In genomic region chr10:99451981-99452380, GRCh38 we compare ENCODE assay signal across 19 cellular contexts. TPM values are rescaled to one million over a fixed set of nuclear protein-coding genes. Genes with fewer than 3 reads are reported as not detected.
DNase-seq lines count a peak whose midpoint lies in the region; ATAC-seq and TF ChIP-seq lines count a peak whose summit lies in the region.
"Had no signal": no experiment of that assay in that cellular context is flagged by ENCODE, and none has a peak within 500 bp of the region (broad histone marks: within the 10 kb centered on the region; RNA-seq: fewer than 3 reads in every experiment).

No MANE protein-coding gene starts in this region.

- intact Hi-C loops in colonic mucosa (cut with DNase I), result no loop called here

- no peak overlapping the region for H4K8ac ChIP-seq in H9 (replicated peaks; ENCODE audit: insufficient read length, low read depth, low read length)

- peaks cover 12% of the 10 kb centered on the region for H3F3A ChIP-seq in neural progenitor cell (ENCODE audit: low read depth)

- TF ChIP-seq CTCF in H9 (conservative IDR thresholded peaks at IDR 0.05) (no peak), colonic mucosa (IDR thresholded peaks at IDR 0.05) (no peak), neural progenitor cell (IDR thresholded peaks at IDR 0.05) (no peak)

- no peak overlapping the region; a peak in 1 of 5 replicates for H3K4me3 Mint-ChIP-seq in H9
- no peak overlapping the region for H3K4me3 Mint-ChIP-seq in neural progenitor cell
- H3K4me3 Mint-ChIP-seq: B cell; CD14-positive monocyte; CD4-positive, alpha-beta T cell; CD8-positive, alpha-beta memory T cell; HFFc6 had no signal

- no peak overlapping the region for H2BK5ac ChIP-seq in H9 (ENCODE audit: insufficient read length, low read length)

- H4K20me1 ChIP-seq in H9 (ENCODE audit: control insufficient read depth, insufficient read depth, insufficient read length), result no peaks in the 10 kb centered on the region
- H4K20me1 ChIP-seq in neural progenitor cell (ENCODE audit: low read depth), result no peaks in the 10 kb centered on the region
- H4K20me1 ChIP-seq: BLaER1 had no signal

- ATAC-seq in HG03342 (IDR thresholded peaks at IDR 0.05; ENCODE audit: unreplicated experiment) (no peak), GM18868 (IDR thresholded peaks at IDR 0.05; ENCODE audit: unreplicated experiment) (no peak), HG03354 (IDR thresholded peaks at IDR 0.05; ENCODE audit: poor library complexity, severe bottlenecking, unreplicated experiment) (no peak), HG03025 (IDR thresholded peaks at IDR 0.05; ENCODE audit: low FRiP score, unreplicated experiment) (no peak)
- ATAC-seq: HCT116 had no signal

- H3K36me3 ChIP-seq in colonic mucosa (no peaks in the 10 kb centered on the region), neural progenitor cell (no peaks in the 10 kb centered on the region)
- H3K36me3 ChIP-seq: BLaER1 had no signal

- H3K9me3 ChIP-seq in H9 (ENCODE audit: control insufficient read depth, low read depth, low read length), result no peaks in the 10 kb centered on the region
- H3K9me3 ChIP-seq in colonic mucosa, result no peaks in the 10 kb centered on the region
- H3K9me3 ChIP-seq in neural progenitor cell (ENCODE audit: low read depth), result no peaks in the 10 kb centered on the region
- H3K9me3 ChIP-seq: BLaER1 had no signal

- peaks cover 9% of the 10 kb centered on the region; the same call in 1 of the 2 replicates for H3K4me1 ChIP-seq in H9 (ENCODE audit: insufficient read depth, low read length)
- no peaks in the 10 kb centered on the region for H3K4me1 ChIP-seq in colonic mucosa
- peaks cover 15% of the 10 kb centered on the region for H3K4me1 ChIP-seq in neural progenitor cell

- no peak overlapping the region for H4K91ac ChIP-seq in H9 (ENCODE audit: insufficient read length, low read depth, low read length)

- H3K23me2 ChIP-seq in H9 (ENCODE audit: insufficient read length, low read depth, low read length, poor library complexity, severe bottlenecking), result no peaks in the 10 kb centered on the region

- H3K4me3 ChIP-seq in colonic mucosa (no peak overlapping the region), neural progenitor cell (no peak overlapping the region)
- H3K4me3 ChIP-seq: BLaER1 had no signal

- H2BK20ac ChIP-seq in H9 (ENCODE audit: low read depth, low read length, poor library complexity, severe bottlenecking), result no peak overlapping the region

- no peaks in the 10 kb centered on the region for H3K79me2 ChIP-seq in H9 (ENCODE audit: insufficient read depth, low read length)
- no peaks in the 10 kb centered on the region for H3K79me2 ChIP-seq in neural progenitor cell (ENCODE audit: low read depth)

- H3K9ac ChIP-seq in H9 (ENCODE audit: extremely low read depth, insufficient read length, low read length), result no peak overlapping the region
- no peak overlapping the region for H3K9ac ChIP-seq in colonic mucosa (ENCODE audit: low read depth in 2 of 2, low read length in 2 of 2)
- no peak overlapping the region for H3K9ac ChIP-seq in neural progenitor cell
- H3K9ac ChIP-seq: BLaER1 had no signal

- no peaks in the 10 kb centered on the region for H3K79me1 ChIP-seq in H9 (ENCODE audit: insufficient read depth, low read depth, low read length, poor library complexity, severe bottlenecking)

- H2AFZ ChIP-seq in H9 (ENCODE audit: low read length) (no peak overlapping the region), neural progenitor cell (replicated peaks) (no peak overlapping the region)

- H3K27ac ChIP-seq in H9 (ENCODE audit: insufficient read length, low read depth, low read length) (no peak overlapping the region), colonic mucosa (peak overlapping the region; percentile 37), neural progenitor cell (no peak overlapping the region)
- H3K27ac ChIP-seq: BLaER1 had no signal

- H2BK12ac ChIP-seq in H9 (ENCODE audit: insufficient read length, low read depth, low read length), result no peak overlapping the region

- no CpG with 5 or more reads among the region's 1 CpG for WGBS in H9 (ENCODE audit: extremely low coverage, insufficient read length, low lambda C conversion rate)

- H3K4me1 Mint-ChIP-seq in H9 (peaks cover 24 to 29% of the 10 kb centered on the region in 2 experiments), neural progenitor cell (no peaks in the 10 kb centered on the region)
- H3K4me1 Mint-ChIP-seq: B cell; CD8-positive, alpha-beta memory T cell had no signal

- H3K4ac ChIP-seq in H9 (ENCODE audit: low read depth, low read length), result no peak overlapping the region

- H3K36me3 Mint-ChIP-seq in H9 (ENCODE audit: insufficient read depth in 1 of 3, low read depth in 3 of 3) (no peaks in the 10 kb centered on the region), neural progenitor cell (no peaks in the 10 kb centered on the region)
- H3K36me3 Mint-ChIP-seq: CD14-positive monocyte; CD8-positive, alpha-beta memory T cell had no signal

- no peak overlapping the region for H4K5ac ChIP-seq in H9 (ENCODE audit: insufficient read length, low read depth, low read length)

- no peak overlapping the region for H3T11ph ChIP-seq in H9 (ENCODE audit: low read length)

- no peaks in the 10 kb centered on the region for H3K9me3 Mint-ChIP-seq in H9
- H3K9me3 Mint-ChIP-seq in neural progenitor cell, result no peaks in the 10 kb centered on the region
- H3K9me3 Mint-ChIP-seq: CD14-positive monocyte; CD4-positive, alpha-beta T cell; CD8-positive, alpha-beta memory T cell; HFFc6 had no signal

- no peak overlapping the region for H2BK15ac ChIP-seq in H9 (ENCODE audit: low read depth, low read length)

- no peak overlapping the region for H3K18ac ChIP-seq in H9 (ENCODE audit: insufficient read length, low read depth, low read length)

- H3K27ac Mint-ChIP-seq in H9 (peak overlapping the region in 1 of 3 experiments; percentile 17; a peak in 1 of 7 replicates), neural progenitor cell (no peak overlapping the region)
- H3K27ac Mint-ChIP-seq: B cell; CD14-positive monocyte; CD4-positive, alpha-beta T cell; CD8-positive, alpha-beta memory T cell; HFFc6 had no signal

- H3K4me2 ChIP-seq in H9 (ENCODE audit: insufficient read depth, insufficient read length, low read length) (peak overlapping the region; percentile 36), neural progenitor cell (peak overlapping the region; percentile 66)
- H3K4me2 ChIP-seq: BLaER1 had no signal

- no peaks in the 10 kb centered on the region for H3K27me3 ChIP-seq in H9 (ENCODE audit: insufficient read depth, low read length)
- H3K27me3 ChIP-seq in colonic mucosa, result no peaks in the 10 kb centered on the region
- no peaks in the 10 kb centered on the region for H3K27me3 ChIP-seq in neural progenitor cell
- H3K27me3 ChIP-seq: BLaER1 had no signal

- H2BK120ac ChIP-seq in H9 (ENCODE audit: low read depth, low read length, poor library complexity, severe bottlenecking), result no peak overlapping the region

- H3K23ac ChIP-seq in H9 (ENCODE audit: insufficient read length, low read depth, low read length), result no peak overlapping the region

- DNase-seq in H9, result no peak
- no peak for DNase-seq in colonic mucosa
- DNase-seq in neural progenitor cell (ENCODE audit: low spot score), result no peak
- DNase-seq: CD4-positive, alpha-beta T cell; CD8-positive, alpha-beta memory T cell; DMS 273 treated with DMSO at 0.1 percent for 48 hours; DMS79; EL; GF-D8; H7; HFFc6 had no signal

- H3K27me3 Mint-ChIP-seq in H9 (ENCODE audit: low read depth), result peaks cover 8% of the 10 kb centered on the region
- no peaks in the 10 kb centered on the region for H3K27me3 Mint-ChIP-seq in neural progenitor cell (ENCODE audit: insufficient read depth, low read depth)

- H2AK5ac ChIP-seq in H9 (ENCODE audit: insufficient read length, low read length), result no peak overlapping the region

- no peak overlapping the region for H3K14ac ChIP-seq in H9 (ENCODE audit: insufficient read depth, low read length)

- H3K56ac ChIP-seq in H9 (ENCODE audit: insufficient read length, low read depth, low read length), result no peak overlapping the region

RNA-seq across cellular contexts. Expression of gene GOT1, which starts 21.6 kb away (rescaled TPM):
- total RNA-seq in H9 (2021) (43.3 and 47.4 TPM in 2 replicates), colonic mucosa (100 to 1,000 TPM in 1 of 2 donors, 10 to 100 TPM in 1; 96.7 to 135 TPM), neural progenitor cell (ENCODE audit: low replicate concordance) (35.7 and 36.1 TPM in 2 replicates)
